8 cellular contexts compared by ENCODE assay signal in genomic region chr19:50510121-50510670, GRCh38. TPM values are rescaled to one million over a fixed set of nuclear protein-coding genes. Genes with fewer than 3 reads are reported as not detected.
DNase-seq lines count a peak whose midpoint lies in the region; TF ChIP-seq lines count a peak whose summit lies in the region.

No MANE protein-coding gene starts in this region.

- DNase-seq in EH (ENCODE audit: low read depth) (peak; percentile 16), fibroblast of the conjunctiva (ENCODE audit: low read depth) (peak; percentile 1), progenitor cell of endocrine pancreas (ENCODE audit: low spot score, unreplicated experiment) (no peak), DMS53 treated with DMSO at 0.1 percent for 48 hours (lab: John Stamatoyannopoulos, UW; ENCODE audit: unreplicated experiment) (no peak), NCI-H446 (lab: John Stamatoyannopoulos, UW) (no peak), T1000 (lab: John Stamatoyannopoulos, UW) (no peak)
- no peak for DNase-seq in activated CD8-positive, alpha-beta memory T cell treated with anti-CD3 and anti-CD28 coated beads, Interleukin-2, amount 50 U/mL, for 4 hours

- TF ChIP-seq CTCF in SU-DHL-6 (IDR thresholded peaks at IDR 0.05; ENCODE audit: insufficient read depth, low read length, poor library complexity, severe bottlenecking) (no peak), progenitor cell of endocrine pancreas (IDR thresholded peaks at IDR 0.05; ENCODE audit: unreplicated experiment) (no peak)

- peak overlapping the region; percentile 92 for H3K27ac Mint-ChIP-seq in progenitor cell of endocrine pancreas

- no peaks in the 10 kb centered on the region for H3K36me3 ChIP-seq in SU-DHL-6 (ENCODE audit: low read length)

- no peak overlapping the region for H3K27ac ChIP-seq in SU-DHL-6 (ENCODE audit: low read depth, low read length)

- no peaks in the 10 kb centered on the region for H4K20me1 ChIP-seq in SU-DHL-6 (ENCODE audit: low read depth, low read length)

- H3K4me3 Mint-ChIP-seq in progenitor cell of endocrine pancreas (ENCODE audit: low read depth): peak overlapping the region; percentile 80

- no peaks in the 10 kb centered on the region for H3K27me3 ChIP-seq in SU-DHL-6 (ENCODE audit: low read length)

- H3K4me3 ChIP-seq in SU-DHL-6 (ENCODE audit: insufficient read depth, low read length, poor library complexity, severe bottlenecking): peak overlapping the region; percentile 64

- H3K4me2 ChIP-seq in SU-DHL-6 (ENCODE audit: low read depth, low read length, poor library complexity, severe bottlenecking): peak overlapping the region; percentile 78

- no peaks in the 10 kb centered on the region for H3F3A ChIP-seq in SU-DHL-6 (ENCODE audit: insufficient read depth)

- H3K36me3 Mint-ChIP-seq in progenitor cell of endocrine pancreas (ENCODE audit: insufficient read depth): no peaks in the 10 kb centered on the region

- no peaks in the 10 kb centered on the region for H3K27me3 Mint-ChIP-seq in progenitor cell of endocrine pancreas

- H2AFZ ChIP-seq in SU-DHL-6 (ENCODE audit: low read depth, low read length, severe bottlenecking): no peak overlapping the region

- H3K9ac ChIP-seq in SU-DHL-6 (ENCODE audit: low read length): peak overlapping the region; percentile 80

- no peaks in the 10 kb centered on the region for H3K79me2 ChIP-seq in SU-DHL-6 (ENCODE audit: insufficient read depth, low read length)

- H3K9me2 ChIP-seq in SU-DHL-6 (replicated peaks; ENCODE audit: insufficient read depth, low read length): no peaks in the 10 kb centered on the region

- peaks cover 6% of the 10 kb centered on the region for H3K4me1 Mint-ChIP-seq in progenitor cell of endocrine pancreas (ENCODE audit: low read depth)

- H3K9me3 Mint-ChIP-seq in progenitor cell of endocrine pancreas (ENCODE audit: low read depth): no peaks in the 10 kb centered on the region

- no peaks in the 10 kb centered on the region for H3K9me3 ChIP-seq in SU-DHL-6 (ENCODE audit: insufficient read depth, low read length)

RNA-seq across cellular contexts. Expression of gene JOSD2, which starts 0.8 kb away (rescaled TPM):
- 12.1 and 13.1 TPM in 2 replicates for total RNA-seq in progenitor cell of endocrine pancreas

RNA-seq across cellular contexts. Expression of gene ASPDH, which starts 3.5 kb away (rescaled TPM):
- not detected in 2 replicates for total RNA-seq in progenitor cell of endocrine pancreas

RNA-seq across cellular contexts. Expression of gene GARIN5A, which starts 33.5 kb away (rescaled TPM):
- 11.6 and 12.0 TPM in 2 replicates for total RNA-seq in progenitor cell of endocrine pancreas

RNA-seq across cellular contexts. Expression of gene EMC10, which starts 33.9 kb away (rescaled TPM):
- total RNA-seq in progenitor cell of endocrine pancreas: 177 and 181 TPM in 2 replicates

RNA-seq across cellular contexts. Expression of gene LRRC4B, which starts 58.0 kb away (rescaled TPM):
- 1.0 and 1.2 TPM in 2 replicates for total RNA-seq in progenitor cell of endocrine pancreas

Comparison
In these comparisons a context has a peak if more than half of its experiments do, and no peak if none do; other contexts are left out.
1. DNase-seq: peak in EH (single experiment) and fibroblast of the conjunctiva (single experiment); none in progenitor cell of endocrine pancreas (single experiment), DMS53 treated with DMSO at 0.1 percent for 48 hours (single experiment), NCI-H446 (0 of 2), T1000 (single experiment) and activated CD8-positive, alpha-beta memory T cell treated with anti-CD3 and anti-CD28 coated beads, Interleukin-2, amount 50 U/mL, for 4 hours (single experiment).